Comparison of ENCODE assay signal across 2 cellular contexts in the genomic region with DNA sequence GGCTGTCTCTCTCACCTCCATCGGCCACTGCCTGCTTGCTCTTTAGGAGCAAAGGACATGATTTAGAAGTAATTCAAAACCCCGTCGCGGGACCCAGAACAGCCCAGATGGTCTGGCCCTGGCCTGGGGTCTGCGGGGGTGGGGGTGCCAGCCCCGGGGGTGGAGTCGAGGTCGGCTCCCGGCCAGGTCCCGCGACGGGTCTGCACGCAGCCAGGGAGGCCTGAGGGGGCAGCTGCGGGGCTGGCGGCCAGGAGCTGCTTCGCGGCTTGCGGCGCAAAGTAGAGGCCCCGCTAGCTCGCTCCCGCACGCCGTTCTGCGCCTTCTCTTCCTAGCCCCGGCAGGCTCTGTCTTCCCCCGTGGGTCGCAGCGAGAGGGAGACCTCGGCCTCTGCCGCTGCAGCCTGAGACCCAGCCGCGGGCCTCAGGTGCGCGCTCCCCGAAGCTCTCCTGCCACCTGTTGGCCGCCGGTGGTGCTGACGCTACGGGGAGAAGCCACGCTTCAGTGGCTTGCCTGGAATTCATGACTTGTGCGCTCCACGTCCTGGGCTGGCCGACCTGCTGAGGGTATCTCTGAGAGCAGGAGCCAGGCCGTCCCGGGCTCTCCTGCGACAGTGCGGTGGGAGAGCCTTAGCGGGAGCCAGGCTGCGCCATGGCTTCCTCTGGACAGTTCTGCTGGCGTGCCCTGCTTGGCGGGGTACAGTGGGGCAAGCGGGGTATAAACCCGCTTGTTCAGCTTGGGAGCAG.
TF ChIP-seq lines count a peak whose summit lies in the region.

No MANE protein-coding gene starts in this region.

TF ChIP-seq in HEK293, 187 proteins besides CTCF, POLR2A, EP300 and RAD21 (continued from another document and continues in another):
- TF ChIP-seq, protein P1, sequence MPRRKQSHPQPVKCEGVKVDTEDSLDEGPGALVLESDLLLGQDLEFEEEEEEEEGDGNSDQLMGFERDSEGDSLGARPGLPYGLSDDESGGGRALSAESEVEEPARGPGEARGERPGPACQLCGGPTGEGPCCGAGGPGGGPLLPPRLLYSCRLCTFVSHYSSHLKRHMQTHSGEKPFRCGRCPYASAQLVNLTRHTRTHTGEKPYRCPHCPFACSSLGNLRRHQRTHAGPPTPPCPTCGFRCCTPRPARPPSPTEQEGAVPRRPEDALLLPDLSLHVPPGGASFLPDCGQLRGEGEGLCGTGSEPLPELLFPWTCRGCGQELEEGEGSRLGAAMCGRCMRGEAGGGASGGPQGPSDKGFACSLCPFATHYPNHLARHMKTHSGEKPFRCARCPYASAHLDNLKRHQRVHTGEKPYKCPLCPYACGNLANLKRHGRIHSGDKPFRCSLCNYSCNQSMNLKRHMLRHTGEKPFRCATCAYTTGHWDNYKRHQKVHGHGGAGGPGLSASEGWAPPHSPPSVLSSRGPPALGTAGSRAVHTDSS (tag by site-specific recombination; IDR thresholded peaks at IDR 0.05) = no peak
- no peak for TF ChIP-seq ZNF433 (tag by site-specific recombination; IDR thresholded peaks at IDR 0.05; ENCODE audit: low read depth)
- no peak for TF ChIP-seq MYNN (tag by site-specific recombination; IDR thresholded peaks at IDR 0.05; ENCODE audit: borderline replicate concordance)
- TF ChIP-seq ZNF48 (tag by site-specific recombination; IDR thresholded peaks at IDR 0.05) = no peak
- TF ChIP-seq ZNF274 (IDR thresholded peaks at IDR 0.05; ENCODE audit: low read length) = no peak
- no peak for TF ChIP-seq ZNF274 (tag by site-specific recombination; IDR thresholded peaks at IDR 0.05; ENCODE audit: borderline replicate concordance)
- TF ChIP-seq PRDM1 (tag by site-specific recombination; IDR thresholded peaks at IDR 0.05) = no peak
- TF ChIP-seq ZNF777 (tag by site-specific recombination; IDR thresholded peaks at IDR 0.05; ENCODE audit: borderline replicate concordance) = no peak
- no peak for TF ChIP-seq ZNF169 (tag by site-specific recombination; IDR thresholded peaks at IDR 0.05)
- TF ChIP-seq ZNF768 (tag by site-specific recombination; IDR thresholded peaks at IDR 0.05) = no peak
- no peak for TF ChIP-seq MEIS1 (CRISPR knock-in tag; IDR thresholded peaks at IDR 0.05; ENCODE audit: borderline replicate concordance)
- peak; percentile 82 for TF ChIP-seq SP7 (tag by site-specific recombination; IDR thresholded peaks at IDR 0.05)
- TF ChIP-seq ZNF626 (tag by site-specific recombination; IDR thresholded peaks at IDR 0.05) = no peak
- TF ChIP-seq ZNF223 (tag by site-specific recombination; IDR thresholded peaks at IDR 0.05) = no peak
- TF ChIP-seq YY2 (tag by site-specific recombination; IDR thresholded peaks at IDR 0.05) = no peak
- TF ChIP-seq ZSCAN23 (tag by site-specific recombination; IDR thresholded peaks at IDR 0.05) = no peak
- TF ChIP-seq, protein P2, sequence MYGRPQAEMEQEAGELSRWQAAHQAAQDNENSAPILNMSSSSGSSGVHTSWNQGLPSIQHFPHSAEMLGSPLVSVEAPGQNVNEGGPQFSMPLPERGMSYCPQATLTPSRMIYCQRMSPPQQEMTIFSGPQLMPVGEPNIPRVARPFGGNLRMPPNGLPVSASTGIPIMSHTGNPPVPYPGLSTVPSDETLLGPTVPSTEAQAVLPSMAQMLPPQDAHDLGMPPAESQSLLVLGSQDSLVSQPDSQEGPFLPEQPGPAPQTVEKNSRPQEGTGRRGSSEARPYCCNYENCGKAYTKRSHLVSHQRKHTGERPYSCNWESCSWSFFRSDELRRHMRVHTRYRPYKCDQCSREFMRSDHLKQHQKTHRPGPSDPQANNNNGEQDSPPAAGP (tag by site-specific recombination; IDR thresholded peaks at IDR 0.05) = peak; percentile 75; the same call in 1 of the 2 replicates
- no peak for TF ChIP-seq ZBTB1 (tag by site-specific recombination; IDR thresholded peaks at IDR 0.05)
- TF ChIP-seq, protein P3, sequence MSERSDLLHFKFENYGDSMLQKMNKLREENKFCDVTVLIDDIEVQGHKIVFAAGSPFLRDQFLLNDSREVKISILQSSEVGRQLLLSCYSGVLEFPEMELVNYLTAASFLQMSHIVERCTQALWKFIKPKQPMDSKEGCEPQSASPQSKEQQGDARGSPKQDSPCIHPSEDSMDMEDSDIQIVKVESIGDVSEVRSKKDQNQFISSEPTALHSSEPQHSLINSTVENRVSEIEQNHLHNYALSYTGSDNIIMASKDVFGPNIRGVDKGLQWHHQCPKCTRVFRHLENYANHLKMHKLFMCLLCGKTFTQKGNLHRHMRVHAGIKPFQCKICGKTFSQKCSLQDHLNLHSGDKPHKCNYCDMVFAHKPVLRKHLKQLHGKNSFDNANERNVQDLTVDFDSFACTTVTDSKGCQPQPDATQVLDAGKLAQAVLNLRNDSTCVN (tag by site-specific recombination; optimal IDR thresholded peaks at IDR 0.05) = peak; percentile 96
- TF ChIP-seq, protein P4, sequence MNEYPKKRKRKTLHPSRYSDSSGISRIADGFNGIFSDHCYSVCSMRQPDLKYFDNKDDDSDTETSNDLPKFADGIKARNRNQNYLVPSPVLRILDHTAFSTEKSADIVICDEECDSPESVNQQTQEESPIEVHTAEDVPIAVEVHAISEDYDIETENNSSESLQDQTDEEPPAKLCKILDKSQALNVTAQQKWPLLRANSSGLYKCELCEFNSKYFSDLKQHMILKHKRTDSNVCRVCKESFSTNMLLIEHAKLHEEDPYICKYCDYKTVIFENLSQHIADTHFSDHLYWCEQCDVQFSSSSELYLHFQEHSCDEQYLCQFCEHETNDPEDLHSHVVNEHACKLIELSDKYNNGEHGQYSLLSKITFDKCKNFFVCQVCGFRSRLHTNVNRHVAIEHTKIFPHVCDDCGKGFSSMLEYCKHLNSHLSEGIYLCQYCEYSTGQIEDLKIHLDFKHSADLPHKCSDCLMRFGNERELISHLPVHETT (tag by site-specific recombination; IDR thresholded peaks at IDR 0.05) = 0 out of 2 replicates have a peak, but pooled peaks have one; percentile 28
- TF ChIP-seq ZNF2 (tag by site-specific recombination; IDR thresholded peaks at IDR 0.05) = peak; percentile 98
- TF ChIP-seq ZNF350 (tag by site-specific recombination; IDR thresholded peaks at IDR 0.05) = no peak
- TF ChIP-seq EGR2 (tag by site-specific recombination; IDR thresholded peaks at IDR 0.05; ENCODE audit: low read depth) = peak; percentile 56
- TF ChIP-seq ZNF76 (tag by site-specific recombination; IDR thresholded peaks at IDR 0.05; ENCODE audit: borderline replicate concordance, low read depth) = 0 out of 2 replicates have a peak, but pooled peaks have one; percentile 41
- 0 out of 2 replicates have a peak, but pooled peaks have one; percentile 18 for TF ChIP-seq KLF8 (tag by site-specific recombination; IDR thresholded peaks at IDR 0.05)
- no peak for TF ChIP-seq KLF9 (tag by site-specific recombination; IDR thresholded peaks at IDR 0.05; ENCODE audit: low read depth)
- peak; percentile 57; the same call in 1 of the 2 replicates for TF ChIP-seq ZNF394 (tag by site-specific recombination; IDR thresholded peaks at IDR 0.05; ENCODE audit: borderline replicate concordance)
- peak; percentile 34; the same call in 1 of the 2 replicates for TF ChIP-seq ZNF837 (tag by site-specific recombination; IDR thresholded peaks at IDR 0.05)
- peak; percentile 95 for TF ChIP-seq ZFP37 (tag by site-specific recombination; IDR thresholded peaks at IDR 0.05)

TF ChIP-seq in K562, 482 proteins besides CTCF, POLR2A, EP300 and RAD21 (continued from another document and continues in another):
- TF ChIP-seq, protein P5, sequence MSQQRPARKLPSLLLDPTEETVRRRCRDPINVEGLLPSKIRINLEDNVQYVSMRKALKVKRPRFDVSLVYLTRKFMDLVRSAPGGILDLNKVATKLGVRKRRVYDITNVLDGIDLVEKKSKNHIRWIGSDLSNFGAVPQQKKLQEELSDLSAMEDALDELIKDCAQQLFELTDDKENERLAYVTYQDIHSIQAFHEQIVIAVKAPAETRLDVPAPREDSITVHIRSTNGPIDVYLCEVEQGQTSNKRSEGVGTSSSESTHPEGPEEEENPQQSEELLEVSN (IDR thresholded peaks at IDR 0.05; ENCODE audit: borderline replicate concordance in 1 of 2, extremely low read depth in 1 of 2, insufficient read depth in 1 of 2, insufficient read length in 1 of 2, low read depth in 1 of 2, low read length in 1 of 2, poor library complexity in 1 of 2, severe bottlenecking in 1 of 2) = peak; percentile 41 to 42
- TF ChIP-seq XRCC5 (IDR thresholded peaks at IDR 0.05; ENCODE audit: low read depth, low read length) (peak; percentile 70; the same call in 1 of the 2 replicates), STAG1 (CRISPR knock-in tag; IDR thresholded peaks at IDR 0.05; ENCODE audit: borderline replicate concordance) (peak; percentile 88), CREBBP (IDR thresholded peaks at IDR 0.05; ENCODE audit: low read depth, low read length) (no peak), NR4A1 (CRISPR knock-in tag; IDR thresholded peaks at IDR 0.05) (no peak), NR4A1 (tag; IDR thresholded peaks at IDR 0.05) (no peak), HDAC1 (IDR thresholded peaks at IDR 0.05) (peak in 1 of 2 experiments; percentile 36; a peak in 1 of 4 replicates), ZBTB7A (IDR thresholded peaks at IDR 0.05; ENCODE audit: borderline replicate concordance, control insufficient read depth, low read depth, low read length) (peak; percentile 79; the same call in 1 of the 2 replicates), ZNF224 (CRISPR knock-in tag; IDR thresholded peaks at IDR 0.05) (no peak), SMARCC2 (IDR thresholded peaks at IDR 0.05; ENCODE audit: low read depth) (no peak), RBM17 (IDR thresholded peaks at IDR 0.05; ENCODE audit: borderline replicate concordance, low read depth, low read length) (no peak), ZZZ3 (IDR thresholded peaks at IDR 0.05) (no peak), POLR2AphosphoS5 (IDR thresholded peaks at IDR 0.05; ENCODE audit: control insufficient read depth, insufficient read depth, low read depth, low read length) (peak; percentile 26; the same call in 1 of the 2 replicates), NCOR1 (IDR thresholded peaks at IDR 0.05) (no peak)
- TF ChIP-seq, protein P6, sequence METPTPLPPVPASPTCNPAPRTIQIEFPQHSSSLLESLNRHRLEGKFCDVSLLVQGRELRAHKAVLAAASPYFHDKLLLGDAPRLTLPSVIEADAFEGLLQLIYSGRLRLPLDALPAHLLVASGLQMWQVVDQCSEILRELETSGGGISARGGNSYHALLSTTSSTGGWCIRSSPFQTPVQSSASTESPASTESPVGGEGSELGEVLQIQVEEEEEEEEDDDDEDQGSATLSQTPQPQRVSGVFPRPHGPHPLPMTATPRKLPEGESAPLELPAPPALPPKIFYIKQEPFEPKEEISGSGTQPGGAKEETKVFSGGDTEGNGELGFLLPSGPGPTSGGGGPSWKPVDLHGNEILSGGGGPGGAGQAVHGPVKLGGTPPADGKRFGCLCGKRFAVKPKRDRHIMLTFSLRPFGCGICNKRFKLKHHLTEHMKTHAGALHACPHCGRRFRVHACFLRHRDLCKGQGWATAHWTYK (CRISPR knock-in tag; IDR thresholded peaks at IDR 0.05) = no peak
- TF ChIP-seq, protein P7, sequence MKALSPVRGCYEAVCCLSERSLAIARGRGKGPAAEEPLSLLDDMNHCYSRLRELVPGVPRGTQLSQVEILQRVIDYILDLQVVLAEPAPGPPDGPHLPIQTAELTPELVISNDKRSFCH (CRISPR knock-in tag; IDR thresholded peaks at IDR 0.05) = no peak
- TF ChIP-seq, protein P7 (tag; IDR thresholded peaks at IDR 0.05) = peak; percentile 63; the same call in 1 of the 2 replicates
- TF ChIP-seq, protein P8, sequence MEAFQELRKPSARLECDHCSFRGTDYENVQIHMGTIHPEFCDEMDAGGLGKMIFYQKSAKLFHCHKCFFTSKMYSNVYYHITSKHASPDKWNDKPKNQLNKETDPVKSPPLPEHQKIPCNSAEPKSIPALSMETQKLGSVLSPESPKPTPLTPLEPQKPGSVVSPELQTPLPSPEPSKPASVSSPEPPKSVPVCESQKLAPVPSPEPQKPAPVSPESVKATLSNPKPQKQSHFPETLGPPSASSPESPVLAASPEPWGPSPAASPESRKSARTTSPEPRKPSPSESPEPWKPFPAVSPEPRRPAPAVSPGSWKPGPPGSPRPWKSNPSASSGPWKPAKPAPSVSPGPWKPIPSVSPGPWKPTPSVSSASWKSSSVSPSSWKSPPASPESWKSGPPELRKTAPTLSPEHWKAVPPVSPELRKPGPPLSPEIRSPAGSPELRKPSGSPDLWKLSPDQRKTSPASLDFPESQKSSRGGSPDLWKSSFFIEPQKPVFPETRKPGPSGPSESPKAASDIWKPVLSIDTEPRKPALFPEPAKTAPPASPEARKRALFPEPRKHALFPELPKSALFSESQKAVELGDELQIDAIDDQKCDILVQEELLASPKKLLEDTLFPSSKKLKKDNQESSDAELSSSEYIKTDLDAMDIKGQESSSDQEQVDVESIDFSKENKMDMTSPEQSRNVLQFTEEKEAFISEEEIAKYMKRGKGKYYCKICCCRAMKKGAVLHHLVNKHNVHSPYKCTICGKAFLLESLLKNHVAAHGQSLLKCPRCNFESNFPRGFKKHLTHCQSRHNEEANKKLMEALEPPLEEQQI (IDR thresholded peaks at IDR 0.05) = 0 out of 2 replicates have a peak, but pooled peaks have one; percentile 53
- TF ChIP-seq, protein P9, sequence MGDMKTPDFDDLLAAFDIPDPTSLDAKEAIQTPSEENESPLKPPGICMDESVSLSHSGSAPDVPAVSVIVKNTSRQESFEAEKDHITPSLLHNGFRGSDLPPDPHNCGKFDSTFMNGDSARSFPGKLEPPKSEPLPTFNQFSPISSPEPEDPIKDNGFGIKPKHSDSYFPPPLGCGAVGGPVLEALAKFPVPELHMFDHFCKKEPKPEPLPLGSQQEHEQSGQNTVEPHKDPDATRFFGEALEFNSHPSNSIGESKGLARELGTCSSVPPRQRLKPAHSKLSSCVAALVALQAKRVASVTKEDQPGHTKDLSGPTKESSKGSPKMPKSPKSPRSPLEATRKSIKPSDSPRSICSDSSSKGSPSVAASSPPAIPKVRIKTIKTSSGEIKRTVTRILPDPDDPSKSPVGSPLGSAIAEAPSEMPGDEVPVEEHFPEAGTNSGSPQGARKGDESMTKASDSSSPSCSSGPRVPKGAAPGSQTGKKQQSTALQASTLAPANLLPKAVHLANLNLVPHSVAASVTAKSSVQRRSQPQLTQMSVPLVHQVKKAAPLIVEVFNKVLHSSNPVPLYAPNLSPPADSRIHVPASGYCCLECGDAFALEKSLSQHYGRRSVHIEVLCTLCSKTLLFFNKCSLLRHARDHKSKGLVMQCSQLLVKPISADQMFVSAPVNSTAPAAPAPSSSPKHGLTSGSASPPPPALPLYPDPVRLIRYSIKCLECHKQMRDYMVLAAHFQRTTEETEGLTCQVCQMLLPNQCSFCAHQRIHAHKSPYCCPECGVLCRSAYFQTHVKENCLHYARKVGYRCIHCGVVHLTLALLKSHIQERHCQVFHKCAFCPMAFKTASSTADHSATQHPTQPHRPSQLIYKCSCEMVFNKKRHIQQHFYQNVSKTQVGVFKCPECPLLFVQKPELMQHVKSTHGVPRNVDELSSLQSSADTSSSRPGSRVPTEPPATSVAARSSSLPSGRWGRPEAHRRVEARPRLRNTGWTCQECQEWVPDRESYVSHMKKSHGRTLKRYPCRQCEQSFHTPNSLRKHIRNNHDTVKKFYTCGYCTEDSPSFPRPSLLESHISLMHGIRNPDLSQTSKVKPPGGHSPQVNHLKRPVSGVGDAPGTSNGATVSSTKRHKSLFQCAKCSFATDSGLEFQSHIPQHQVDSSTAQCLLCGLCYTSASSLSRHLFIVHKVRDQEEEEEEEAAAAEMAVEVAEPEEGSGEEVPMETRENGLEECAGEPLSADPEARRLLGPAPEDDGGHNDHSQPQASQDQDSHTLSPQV (IDR thresholded peaks at IDR 0.05) = 0 out of 2 replicates have a peak, but pooled peaks have one; percentile 38
